ENCODE assay signal across 8 cellular contexts in the genomic region with DNA sequence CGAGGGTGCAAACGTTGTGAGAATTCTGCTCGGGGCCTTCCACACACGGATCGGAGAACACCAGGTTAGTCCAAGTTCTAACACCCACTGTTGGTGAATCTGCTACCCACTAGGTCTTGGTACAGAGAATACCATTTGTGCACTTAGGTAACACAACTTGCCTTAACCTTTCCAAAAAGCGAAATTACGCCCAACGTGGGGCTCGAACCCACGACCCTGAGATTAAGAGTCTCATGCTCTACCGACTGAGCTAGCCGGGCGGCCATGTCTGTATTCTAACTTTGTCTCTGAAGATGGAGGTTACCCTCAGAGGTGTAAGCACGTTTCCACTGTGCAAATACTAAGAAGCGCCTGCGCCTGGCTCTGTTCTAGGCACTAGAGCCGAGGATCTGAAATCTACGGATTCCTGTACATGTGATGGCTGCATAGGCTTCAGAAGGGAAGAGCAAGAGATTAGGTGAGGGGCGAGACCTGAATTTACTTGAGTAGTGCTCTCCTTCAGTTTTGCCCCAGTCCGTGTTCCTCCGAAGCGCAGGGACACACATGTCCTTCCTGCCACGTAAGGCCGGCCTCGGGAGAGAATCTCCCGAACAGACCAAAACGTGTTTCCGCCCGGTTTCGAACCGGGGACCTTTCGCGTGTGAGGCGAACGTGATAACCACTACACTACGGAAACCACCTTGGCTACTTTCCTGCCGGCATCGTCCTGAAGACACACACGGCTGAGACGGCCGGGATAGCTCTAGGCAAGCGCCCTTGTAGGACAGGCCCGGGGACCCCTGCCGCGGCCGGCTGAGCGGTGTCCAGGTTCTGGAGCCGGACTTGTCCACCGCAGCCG. TPM values are rescaled to one million over a fixed set of nuclear protein-coding genes. Genes with fewer than 3 reads are reported as not detected.
DNase-seq lines count a peak whose midpoint lies in the region; ATAC-seq and TF ChIP-seq lines count a peak whose summit lies in the region.

No MANE protein-coding gene starts in this region.

- TF ChIP-seq CTCF in Calu3 (IDR thresholded peaks at IDR 0.05; ENCODE audit: unreplicated experiment), result no peak
- TF ChIP-seq CTCF in MM.1S (IDR thresholded peaks at IDR 0.05; ENCODE audit: low read length), result no peak
- TF ChIP-seq CTCF in glutamatergic neuron (IDR thresholded peaks at IDR 0.05; ENCODE audit: partially characterized antibody, unreplicated experiment), result no peak
- TF ChIP-seq CTCF in upper lobe of right lung (IDR thresholded peaks at IDR 0.05), result no peak

- no peaks in the 10 kb centered on the region for H4K20me1 ChIP-seq in MM.1S (ENCODE audit: insufficient read depth, low read length)

- H3K36me3 Mint-ChIP-seq in Calu3 (ENCODE audit: insufficient read depth, unreplicated experiment), result peaks cover 74% of the 10 kb centered on the region
- peaks cover 6% of the 10 kb centered on the region for H3K36me3 Mint-ChIP-seq in glutamatergic neuron (ENCODE audit: unreplicated experiment)

- peak overlapping the region; percentile 76 for H2AFZ ChIP-seq in MM.1S (ENCODE audit: low read length)

- ATAC-seq in upper lobe of right lung, result peak; percentile 62

- intact Hi-C loops in Calu3 (cut with micrococcal nuclease; ENCODE audit: unreplicated experiment), result loop anchor here (1.0 to 2.0 kb wide), 2 partner anchors 23 to 34 kb away; no protein-coding TSS in a partner anchor
- intact Hi-C loops in posterior cingulate gyrus (cut with DNase I), result loop anchor here (1.0 to 5.0 kb wide), 2 partner anchors 31 to 360 kb away; a partner anchor contains a TSS
- intact Hi-C loops in upper lobe of right lung (cut with DNase I), result no loop called here

- peak overlapping the region; percentile 90 for H3K4me3 ChIP-seq in MM.1S (ENCODE audit: low read length)
- peak overlapping the region; percentile 96 for H3K4me3 ChIP-seq in upper lobe of right lung

- H3K79me2 ChIP-seq in MM.1S (ENCODE audit: low read length), result peaks cover 16% of the 10 kb centered on the region

- BruUV-seq in Calu3 (replicated peaks; lab: Mats Ljungman, UMichigan), result TSS peak; percentile 67

- peak overlapping the region; percentile 84 for H3K9ac ChIP-seq in MM.1S (ENCODE audit: low read length)

- H3K4me2 ChIP-seq in MM.1S (ENCODE audit: low read depth, low read length), result peak overlapping the region; percentile 98

- H3K36me3 ChIP-seq in MM.1S (replicated peaks; ENCODE audit: insufficient read depth, low read length) (no peaks in the 10 kb centered on the region), upper lobe of right lung (no peaks in the 10 kb centered on the region)

- peaks cover 60% of the 10 kb centered on the region for H3F3A ChIP-seq in MM.1S (ENCODE audit: insufficient read depth, low read length)

- H3K9me3 Mint-ChIP-seq in Calu3 (ENCODE audit: low read depth, unreplicated experiment), result no peaks in the 10 kb centered on the region
- peaks cover 34% of the 10 kb centered on the region for H3K9me3 Mint-ChIP-seq in glutamatergic neuron (ENCODE audit: unreplicated experiment)

- peak overlapping the region; percentile 97 for H3K27ac ChIP-seq in MM.1S (ENCODE audit: low read length)
- peak overlapping the region; percentile 97 for H3K27ac ChIP-seq in upper lobe of right lung

- H3K9me2 ChIP-seq in MM.1S (replicated peaks; ENCODE audit: insufficient read depth, low read length), result no peaks in the 10 kb centered on the region

- H3K27me3 Mint-ChIP-seq in Calu3 (ENCODE audit: unreplicated experiment), result no peaks in the 10 kb centered on the region
- peaks cover 45% of the 10 kb centered on the region for H3K27me3 Mint-ChIP-seq in glutamatergic neuron (ENCODE audit: unreplicated experiment)

- peak overlapping the region; percentile 90 for H3K4me3 Mint-ChIP-seq in Calu3 (ENCODE audit: low read depth, unreplicated experiment)
- peak overlapping the region; percentile 99 for H3K4me3 Mint-ChIP-seq in glutamatergic neuron (ENCODE audit: unreplicated experiment)

- H3K27me3 ChIP-seq in MM.1S (replicated peaks; ENCODE audit: insufficient read depth, low read length) (no peaks in the 10 kb centered on the region), upper lobe of right lung (no peaks in the 10 kb centered on the region)

- CTCF ChIA-PET in Calu3 (lab: Charles Lee), result interaction anchor here (0.6 to 1.3 kb wide), 4 partner anchors 15 to 40 kb away, joined by 3 to 6 read pairs (median 6); no protein-coding TSS in a partner anchor

- H3K4me1 ChIP-seq in MM.1S (ENCODE audit: low read length) (peaks cover 20% of the 10 kb centered on the region), upper lobe of right lung (peaks cover 12% of the 10 kb centered on the region)

- peak; percentile 98 for DNase-seq in Calu3
- peak; percentile 99 for DNase-seq in H4 (ENCODE audit: low spot score)
- DNase-seq in MM.1S, result peak; percentile 92
- DNase-seq in activated T-helper 9 cell treated with anti-CD3 and anti-CD28 coated beads, Interleukin-2, amount 50 U/mL, for 16 hours (ENCODE audit: low read depth), result peak; percentile 92
- DNase-seq in glutamatergic neuron, result peak; percentile 95
- DNase-seq in posterior cingulate gyrus, result peak; percentile 87 to 99 (median 94)
- DNase-seq in upper lobe of right lung, result peak; percentile 94
- DNase-seq in NCI-H524 treated with DMSO at 0.1 percent for 48 hours (lab: John Stamatoyannopoulos, UW), result no peak

- peak overlapping the region; percentile 99 for H3K27ac Mint-ChIP-seq in Calu3 (ENCODE audit: unreplicated experiment)
- H3K27ac Mint-ChIP-seq in glutamatergic neuron (ENCODE audit: unreplicated experiment), result peak overlapping the region; percentile 99

- H3K9me3 ChIP-seq in MM.1S (replicated peaks; ENCODE audit: insufficient read depth, low read length) (no peaks in the 10 kb centered on the region), upper lobe of right lung (no peaks in the 10 kb centered on the region)

- peaks cover 52% of the 10 kb centered on the region for H3K4me1 Mint-ChIP-seq in Calu3 (ENCODE audit: low read depth, unreplicated experiment)
- H3K4me1 Mint-ChIP-seq in glutamatergic neuron (ENCODE audit: low read depth, unreplicated experiment), result peaks cover 10% of the 10 kb centered on the region

RNA-seq across cellular contexts. Expression of a gene that starts 1.1 kb away (rescaled TPM):
- total RNA-seq in Calu3 (2022), result 33.5 and 34.2 TPM in 2 replicates
- 10.5 and 12.0 TPM in 2 replicates for total RNA-seq in H4 (2014; rRNA removed; shearing (Covaris generic))
- 28.8 TPM for total RNA-seq in glutamatergic neuron (ENCODE audit: unreplicated experiment)
- total RNA-seq in upper lobe of right lung, result 26.9 TPM

RNA-seq across cellular contexts. Expression of a gene that starts 17.0 kb away (rescaled TPM):
- 1.8 and 2.4 TPM in 2 replicates for total RNA-seq in Calu3 (2022)
- 0.10 and 0.27 TPM in 2 replicates for total RNA-seq in H4 (2014; rRNA removed; shearing (Covaris generic))
- 0.93 TPM for total RNA-seq in glutamatergic neuron (ENCODE audit: unreplicated experiment)
- total RNA-seq in upper lobe of right lung, result 4.9 TPM

RNA-seq across cellular contexts. Expression of a gene that starts 21.7 kb away (rescaled TPM):
- 1,679 and 1,946 TPM in 2 replicates for total RNA-seq in Calu3 (2022)
- 4,964 and 5,175 TPM in 2 replicates for total RNA-seq in H4 (2014; rRNA removed; shearing (Covaris generic))
- 1,397 TPM for total RNA-seq in glutamatergic neuron (ENCODE audit: unreplicated experiment)
- total RNA-seq in upper lobe of right lung, result 1,155 TPM

RNA-seq across cellular contexts. Expression of a gene that starts 38.9 kb away (rescaled TPM):
- total RNA-seq in Calu3 (2022), result 14.8 and 14.9 TPM in 2 replicates
- total RNA-seq in H4 (2014; rRNA removed; shearing (Covaris generic)), result 7.6 and 11.5 TPM in 2 replicates
- 15.7 TPM for total RNA-seq in glutamatergic neuron (ENCODE audit: unreplicated experiment)
- 16.3 TPM for total RNA-seq in upper lobe of right lung
